Comparison of ENCODE assay signal across 5 cellular contexts in the genomic region with DNA sequence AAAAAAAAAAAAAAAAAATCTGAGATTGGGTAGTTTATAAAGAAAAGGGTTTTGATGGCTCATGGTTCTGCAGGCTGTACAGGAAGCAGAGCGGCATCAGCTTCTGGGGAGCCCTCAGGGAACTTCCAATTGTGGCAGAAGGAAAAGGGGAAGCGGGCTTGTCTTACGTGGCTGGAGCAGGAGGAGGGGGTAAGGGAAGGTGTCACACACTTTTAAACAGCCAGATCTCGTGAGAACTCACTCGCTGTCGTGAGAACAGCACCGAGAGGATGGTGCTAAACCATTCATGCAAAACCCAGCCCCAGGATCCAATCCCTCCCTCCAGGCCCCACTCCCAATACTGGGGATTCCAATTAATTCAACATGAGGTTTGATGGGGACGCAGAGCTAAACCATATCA.
"Had no signal": no experiment of that assay in that cellular context is flagged by ENCODE, and none has a peak within 500 bp of the region (broad histone marks: within the 10 kb centered on the region; RNA-seq: fewer than 3 reads in every experiment).

No MANE protein-coding gene starts in this region.

- ATAC-seq: GM23338 had no signal

- H3K4me3 Mint-ChIP-seq: GM23338, H9 had no signal

- DNase-seq: H9, HCEC 1CT, IMR-90, KBM-7 had no signal

- H3K27ac Mint-ChIP-seq: GM23338, H9 had no signal

- H3K4me1 Mint-ChIP-seq: GM23338, H9 had no signal
